Comparison of ENCODE assay signal across 8 cellular contexts in the genomic region with DNA sequence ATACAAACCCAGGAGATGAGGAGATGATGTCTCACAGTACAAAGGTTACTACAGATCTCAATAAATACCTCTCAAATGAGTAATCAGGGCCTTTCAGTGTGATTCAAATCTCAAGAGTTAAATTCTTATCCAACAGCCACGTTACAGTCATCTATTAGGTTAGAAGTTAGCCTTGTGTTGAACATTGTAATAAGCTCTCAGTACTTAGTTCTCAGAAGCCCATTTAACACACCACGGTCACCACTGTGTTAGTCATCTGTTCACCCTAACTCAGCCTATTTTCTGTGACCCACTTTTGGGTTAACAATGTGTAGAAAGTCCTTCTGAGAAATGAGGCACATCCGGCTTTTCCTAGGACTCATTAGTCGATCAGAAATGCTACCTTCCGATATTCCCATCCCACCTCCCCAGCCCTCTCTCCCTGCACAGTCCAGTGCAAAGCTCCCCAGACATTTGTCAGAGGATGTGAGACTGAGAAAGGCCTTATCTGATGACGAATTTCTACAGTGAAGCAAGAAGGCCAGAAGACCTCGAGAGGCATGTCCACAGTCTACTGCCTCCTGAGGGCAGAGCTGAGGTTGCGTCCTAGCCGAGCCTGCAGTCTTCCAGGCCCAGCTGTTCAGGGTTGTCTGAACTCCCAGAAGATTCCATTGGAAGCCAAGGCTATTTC.
A peak's percentile ranks its signal among the peaks of the same experiment; 100 is the strongest.
DNase-seq lines count a peak whose midpoint lies in the region; ATAC-seq and TF ChIP-seq lines count a peak whose summit lies in the region.

No MANE protein-coding gene starts in this region.

- RAD21 ChIA-PET in HCT116 (lab: Charles Lee; ENCODE audit: low non-redundant PET in 1 of 2, low total read pairs in 2 of 2, uncharacterized antibody in 2 of 2, unreplicated experiment in 2 of 2): no interaction called here

- H3K36me3 ChIP-seq in HCT116 (ENCODE audit: control insufficient read depth in 1 of 2, insufficient read depth in 2 of 2, low read length in 2 of 2): peaks cover 4 to 13% of the 10 kb centered on the region in 2 experiments; a peak in 2 of 4 replicates
- H3K36me3 ChIP-seq in colonic mucosa: no peaks in the 10 kb centered on the region

- peak overlapping the region; percentile 17 to 49 for H3K4me3 ChIP-seq in HCT116 (replicated peaks in 1 of 2; ENCODE audit: low read depth in 1 of 2, low read length in 2 of 2)
- H3K4me3 ChIP-seq in colonic mucosa: no peak overlapping the region

- peaks cover 8% of the 10 kb centered on the region; the same call in 1 of the 2 replicates for H3K79me2 ChIP-seq in HCT116 (ENCODE audit: insufficient read depth, low read length)

- H3K27ac ChIP-seq in HCT116 (ENCODE audit: low read depth, low read length) (peak overlapping the region; percentile 56; the same call in 1 of the 2 replicates), colonic mucosa (peak overlapping the region; percentile 17)

- intact Hi-C loops in activated naive CD4-positive, alpha-beta T cell treated with anti-CD3 and anti-CD28 coated beads for 36 hours (cut with micrococcal nuclease): loop anchor here (1.0 kb wide), 5 partner anchors 19 to 112 kb away; a partner anchor contains a TSS
- intact Hi-C loops in HCT116 (cut with micrococcal nuclease) (loop anchor here (2.0 to 5.0 kb wide), 2 partner anchors 47 to 113 kb away; a partner anchor contains a TSS), colonic mucosa (cut with DNase I) (no loop called here)

- H3K27me3 ChIP-seq in HCT116 (ENCODE audit: insufficient read depth, low read length): no peaks in the 10 kb centered on the region
- H3K27me3 ChIP-seq in colonic mucosa: no peaks in the 10 kb centered on the region

- H3K9ac ChIP-seq in HCT116 (ENCODE audit: low read length) (peak overlapping the region; percentile 52), colonic mucosa (ENCODE audit: low read depth in 2 of 2, low read length in 2 of 2) (no peak overlapping the region)

- no TSS peak for BruUV-seq in HCT116 (replicated peaks; lab: Mats Ljungman, UMichigan)

- peaks cover 3% of the 10 kb centered on the region for H3K9me3 Mint-ChIP-seq in activated naive CD4-positive, alpha-beta T cell treated with anti-CD3 and anti-CD28 coated beads, Interleukin-2, amount 10 ng/mL, durations not matched to agents 7 days and 5 days
- no peaks in the 10 kb centered on the region for H3K9me3 Mint-ChIP-seq in activated naive CD4-positive, alpha-beta T cell treated with anti-CD3 and anti-CD28 coated beads for 36 hours
- H3K9me3 Mint-ChIP-seq in osteocyte (ENCODE audit: unreplicated experiment): no peaks in the 10 kb centered on the region

- H3K36me3 Mint-ChIP-seq in activated naive CD4-positive, alpha-beta T cell treated with anti-CD3 and anti-CD28 coated beads, Interleukin-2, amount 10 ng/mL, durations not matched to agents 7 days and 5 days: peaks cover 37% of the 10 kb centered on the region
- no peaks in the 10 kb centered on the region for H3K36me3 Mint-ChIP-seq in activated naive CD4-positive, alpha-beta T cell treated with anti-CD3 and anti-CD28 coated beads for 36 hours (ENCODE audit: low read depth)
- peaks cover 15% of the 10 kb centered on the region for H3K36me3 Mint-ChIP-seq in osteocyte (ENCODE audit: unreplicated experiment)

- peaks cover 8% of the 10 kb centered on the region for H3K4me1 Mint-ChIP-seq in activated naive CD4-positive, alpha-beta T cell treated with anti-CD3 and anti-CD28 coated beads, Interleukin-2, amount 10 ng/mL, durations not matched to agents 7 days and 5 days
- H3K4me1 Mint-ChIP-seq in activated naive CD4-positive, alpha-beta T cell treated with anti-CD3 and anti-CD28 coated beads for 36 hours (ENCODE audit: low read depth): peaks cover 11% of the 10 kb centered on the region
- H3K4me1 Mint-ChIP-seq in osteocyte (ENCODE audit: unreplicated experiment): peaks cover 12% of the 10 kb centered on the region

- peak overlapping the region; percentile 70 for H3K27ac Mint-ChIP-seq in activated naive CD4-positive, alpha-beta T cell treated with anti-CD3 and anti-CD28 coated beads, Interleukin-2, amount 10 ng/mL, durations not matched to agents 7 days and 5 days
- no peak overlapping the region for H3K27ac Mint-ChIP-seq in activated naive CD4-positive, alpha-beta T cell treated with anti-CD3 and anti-CD28 coated beads for 36 hours
- no peak overlapping the region for H3K27ac Mint-ChIP-seq in osteocyte (ENCODE audit: unreplicated experiment)

- TF ChIP-seq CTCF in HCT116 (IDR thresholded peaks at IDR 0.05 in 2 of 3, conservative IDR thresholded peaks at IDR 0.05 in 1 of 3; ENCODE audit: borderline replicate concordance in 1 of 3, insufficient read depth in 1 of 3, low read depth in 2 of 3, low read length in 2 of 3): peak; percentile 7 to 71 (median 65); a peak in 4 of 6 replicates
- TF ChIP-seq CTCF in colonic mucosa (IDR thresholded peaks at IDR 0.05): no peak
- TF ChIP-seq CTCF in osteocyte (IDR thresholded peaks at IDR 0.05): peak; percentile 29

- H3K27me3 Mint-ChIP-seq in activated naive CD4-positive, alpha-beta T cell treated with anti-CD3 and anti-CD28 coated beads, Interleukin-2, amount 10 ng/mL, durations not matched to agents 7 days and 5 days: no peaks in the 10 kb centered on the region
- H3K27me3 Mint-ChIP-seq in activated naive CD4-positive, alpha-beta T cell treated with anti-CD3 and anti-CD28 coated beads for 36 hours (ENCODE audit: low read depth): no peaks in the 10 kb centered on the region
- no peaks in the 10 kb centered on the region for H3K27me3 Mint-ChIP-seq in osteocyte (ENCODE audit: unreplicated experiment)

- POLR2A ChIA-PET in HCT116 (lab: Charles Lee): no interaction called here

- no peak for TF ChIP-seq POLR2A in HCT116 (IDR thresholded peaks at IDR 0.05; ENCODE audit: borderline replicate concordance, extremely low read depth, insufficient read depth, insufficient read length)

- H3K4me2 ChIP-seq in HCT116 (ENCODE audit: low read length): peak overlapping the region; percentile 68

- no peaks in the 10 kb centered on the region for H4K20me1 ChIP-seq in HCT116 (ENCODE audit: insufficient read depth)

- H3K4me3 Mint-ChIP-seq in activated naive CD4-positive, alpha-beta T cell treated with anti-CD3 and anti-CD28 coated beads, Interleukin-2, amount 10 ng/mL, durations not matched to agents 7 days and 5 days: no peak overlapping the region
- H3K4me3 Mint-ChIP-seq in activated naive CD4-positive, alpha-beta T cell treated with anti-CD3 and anti-CD28 coated beads for 36 hours: no peak overlapping the region
- H3K4me3 Mint-ChIP-seq in osteocyte (ENCODE audit: unreplicated experiment): no peak overlapping the region

- no peak overlapping the region for H2AFZ ChIP-seq in HCT116 (ENCODE audit: low read depth, low read length, poor library complexity, severe bottlenecking)

- DNase-seq in activated naive CD4-positive, alpha-beta T cell treated with anti-CD3 and anti-CD28 coated beads, Interleukin-2, amount 10 ng/mL, durations not matched to agents 7 days and 5 days: no peak
- no peak for DNase-seq in activated naive CD4-positive, alpha-beta T cell treated with anti-CD3 and anti-CD28 coated beads for 36 hours
- DNase-seq in HCT116 (ENCODE audit: low read depth, low spot score) (peak; percentile 64), NAMALWA (ENCODE audit: low spot score) (peak; percentile 25), colonic mucosa (no peak), osteocyte (ENCODE audit: extremely low spot score, unreplicated experiment) (no peak), cerebellar nuclear complex (lab: John Stamatoyannopoulos, UW) (no peak)
- DNase-seq in central memory CD4-positive, alpha-beta T cell: no peak

- no peaks in the 10 kb centered on the region for H3K9me2 ChIP-seq in HCT116 (ENCODE audit: insufficient read depth)

- TF ChIP-seq RAD21 in HCT116 (IDR thresholded peaks at IDR 0.05; ENCODE audit: low read depth): peak; percentile 28; the same call in 1 of the 2 replicates

- H3K4me1 ChIP-seq in HCT116 (ENCODE audit: control insufficient read depth in 1 of 2, insufficient read depth in 2 of 2, low read length in 2 of 2): peaks cover 18 to 40% of the 10 kb centered on the region in 2 experiments
- H3K4me1 ChIP-seq in colonic mucosa: no peaks in the 10 kb centered on the region

- H3K9me3 ChIP-seq in HCT116 (ENCODE audit: control insufficient read depth in 1 of 2, insufficient read depth in 1 of 2, low read depth in 1 of 2, low read length in 2 of 2) (no peaks in the 10 kb centered on the region), colonic mucosa (no peaks in the 10 kb centered on the region)

- peak; percentile 86 for ATAC-seq in HCT116

- CTCF ChIA-PET in activated naive CD4-positive, alpha-beta T cell treated with anti-CD3 and anti-CD28 coated beads, Interleukin-2, amount 10 ng/mL, durations not matched to agents 7 days and 5 days (lab: Charles Lee): interaction anchor here (0.6 to 1.9 kb wide), 6 partner anchors 10 to 55 kb away, joined by 3 to 7 read pairs (median 4); no protein-coding TSS in a partner anchor
- CTCF ChIA-PET in activated naive CD4-positive, alpha-beta T cell treated with anti-CD3 and anti-CD28 coated beads for 36 hours (lab: Charles Lee): interaction anchor here (0.6 to 1.5 kb wide), 3 partner anchors 18 to 101 kb away, joined by 3 read pairs; no protein-coding TSS in a partner anchor
- CTCF ChIA-PET in HCT116 (lab: Charles Lee): interaction anchor here (1.0 kb wide), 1 partner anchor 163 kb away, joined by 3 read pairs; no protein-coding TSS in a partner anchor

TF ChIP-seq in HCT116, 20 proteins besides CTCF, POLR2A, EP300 and RAD21:
- peak; percentile 9; the same call in 1 of the 2 replicates for TF ChIP-seq CBX3 (IDR thresholded peaks at IDR 0.05; ENCODE audit: low read depth)
- TF ChIP-seq JUND (IDR thresholded peaks at IDR 0.05): peak; percentile 74
- TF ChIP-seq SRF (IDR thresholded peaks at IDR 0.05; ENCODE audit: low read depth): peak; percentile 68
- peak; percentile 46; the same call in 1 of the 2 replicates for TF ChIP-seq SIN3A (IDR thresholded peaks at IDR 0.05; ENCODE audit: low read depth)
- peak; percentile 76 for TF ChIP-seq FOSL1 (IDR thresholded peaks at IDR 0.05; ENCODE audit: low read depth)
- peak; percentile 29 for TF ChIP-seq SP1 (IDR thresholded peaks at IDR 0.05; ENCODE audit: low read depth)
- TF ChIP-seq YY1 (IDR thresholded peaks at IDR 0.05; ENCODE audit: extremely low read depth, insufficient replicate concordance, low read depth, low read length): no peak
- TF ChIP-seq CEBPB (IDR thresholded peaks at IDR 0.05; ENCODE audit: low read depth): no peak; the same call in 1 of the 2 replicates
- TF ChIP-seq, protein P1, sequence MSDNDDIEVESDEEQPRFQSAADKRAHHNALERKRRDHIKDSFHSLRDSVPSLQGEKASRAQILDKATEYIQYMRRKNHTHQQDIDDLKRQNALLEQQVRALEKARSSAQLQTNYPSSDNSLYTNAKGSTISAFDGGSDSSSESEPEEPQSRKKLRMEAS (IDR thresholded peaks at IDR 0.05): 0 out of 2 replicates have a peak, but pooled peaks have one; percentile 16

Comparison
In these comparisons a context has a peak if more than half of its experiments do, and no peak if none do; other contexts are left out.
1. DNase-seq: peak in HCT116 (single experiment) and NAMALWA (single experiment); none in activated naive CD4-positive, alpha-beta T cell treated with anti-CD3 and anti-CD28 coated beads, Interleukin-2, amount 10 ng/mL, durations not matched to agents 7 days and 5 days (single experiment), activated naive CD4-positive, alpha-beta T cell treated with anti-CD3 and anti-CD28 coated beads for 36 hours (single experiment), colonic mucosa (single experiment), osteocyte (single experiment), cerebellar nuclear complex (0 of 2) and central memory CD4-positive, alpha-beta T cell (single experiment).